17 cellular contexts compared by ENCODE assay signal in the genomic region with DNA sequence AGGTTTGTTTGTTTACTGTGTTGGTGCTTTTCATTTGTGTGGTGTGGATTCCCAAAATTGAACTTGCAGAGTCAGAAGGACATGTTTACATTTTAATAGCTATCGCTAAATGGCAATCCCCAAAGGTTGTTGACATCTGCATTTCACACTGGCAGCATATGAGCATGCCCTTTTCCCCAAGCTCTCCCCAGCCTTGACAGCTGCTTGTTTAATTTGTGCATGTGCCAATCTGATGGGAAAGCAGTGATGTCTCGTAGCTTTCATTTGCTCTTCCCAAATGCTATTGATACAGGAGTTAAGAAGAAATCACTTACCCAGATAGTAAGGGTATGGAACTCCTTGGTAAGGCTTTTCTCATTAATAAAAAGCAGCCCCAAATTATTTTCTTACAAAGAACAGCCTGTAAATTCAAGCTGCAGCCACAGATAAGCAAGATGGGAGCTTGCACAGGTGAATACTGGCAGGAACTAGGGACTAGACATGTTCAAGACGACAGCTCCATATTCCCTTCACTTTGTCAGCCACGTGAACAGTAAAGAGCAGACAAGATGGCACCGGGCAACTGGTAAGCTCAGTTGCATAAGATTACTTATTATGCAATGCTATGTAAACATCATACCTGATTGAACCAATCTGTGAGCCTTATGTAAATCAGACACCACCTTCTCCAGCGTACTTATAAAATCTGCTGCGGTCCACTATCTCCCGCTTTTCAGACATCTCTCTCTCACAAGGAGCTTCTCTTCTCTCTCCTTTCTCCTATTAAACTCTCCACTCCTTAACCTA.
"Had no signal": no experiment of that assay in that cellular context is flagged by ENCODE, and none has a peak within 500 bp of the region (broad histone marks: within the 10 kb centered on the region; RNA-seq: fewer than 3 reads in every experiment).

No MANE protein-coding gene starts in this region.

- ATAC-seq: activated CD8-positive, alpha-beta T cell treated with anti-CD3 and anti-CD28 coated beads, Interleukin-2, amount 10 ng/mL, durations not matched to agents 7 days and 5 days; activated naive CD4-positive, alpha-beta T cell treated with anti-CD3 and anti-CD28 coated beads, Interleukin-2, amount 50 U/mL, for 72 hours; gastrocnemius medialis; heart left ventricle; left cardiac atrium; psoas muscle; sciatic nerve; stimulated activated naive CD8-positive, alpha-beta T cell treated with anti-CD3 and anti-CD28 coated beads, Interleukin-15, Interleukin-2, amounts not matched to agents 100 U/mL and 50 U/mL, for 24 hours had no signal

- H3K4me1 ChIP-seq: gastrocnemius medialis, heart left ventricle, psoas muscle had no signal

- H3K27ac ChIP-seq: gastrocnemius medialis, heart left ventricle, psoas muscle had no signal

- H3K36me3 ChIP-seq: gastrocnemius medialis, heart left ventricle had no signal

- H3K4me3 ChIP-seq: gastrocnemius medialis, heart left ventricle, lung, psoas muscle had no signal

- DNase-seq: activated B cell treated with CpG ODN at 0.5 μM for 24 hours; activated CD4-positive, alpha-beta T cell treated with anti-CD3 and anti-CD28 coated beads, Interleukin-2, amount 10 ng/mL, durations not matched to agents 24 days and 14 days; activated CD8-positive, alpha-beta memory T cell treated with anti-CD3 and anti-CD28 coated beads, Interleukin-2, amount 50 U/mL, for 4 hours; activated CD8-positive, alpha-beta T cell treated with anti-CD3 and anti-CD28 coated beads, Interleukin-2, amount 10 ng/mL, durations not matched to agents 7 days and 5 days; activated effector memory CD4-positive, alpha-beta T cell treated with anti-CD3 and anti-CD28 coated beads, Interleukin-2, amount 50 U/mL, for 16 hours; activated T-cell treated with anti-CD3 and anti-CD28 coated beads, Interleukin-2, amount 50 U/mL, for 48 hours; erythroblast; gastrocnemius medialis; heart left ventricle; left cardiac atrium; midbrain; psoas muscle; stimulated activated naive CD8-positive, alpha-beta T cell treated with anti-CD3 and anti-CD28 coated beads, Interleukin-15, Interleukin-2, amounts not matched to agents 100 U/mL and 50 U/mL, for 24 hours; trophoblast cell had no signal
